Comparison of ENCODE assay signal across 1 cellular context in genomic region chr12:56359851-56360767, GRCh38.
TF ChIP-seq lines count a peak whose summit lies in the region.

TSS of gene STAT2 (minus strand) at chr12:56360107. CDS start at chr12:56356571, 3,536 bp downstream.

TF ChIP-seq in K562, 482 proteins besides CTCF, POLR2A, EP300 and RAD21 (continued from another document and continues in another):
- TF ChIP-seq ZBTB5 (IDR thresholded peaks at IDR 0.05) (peak; percentile 88), GTF2B (IDR thresholded peaks at IDR 0.05; ENCODE audit: extremely low read depth, insufficient read length) (no peak), AFF4 (CRISPR knock-in tag; IDR thresholded peaks at IDR 0.05) (no peak; the same call in 1 of the 2 replicates), MAFK (IDR thresholded peaks at IDR 0.05; ENCODE audit: low read length) (peak; percentile 48), POLR2H (tag; IDR thresholded peaks at IDR 0.05; ENCODE audit: low read depth) (peak; percentile 79), ZNF274 (IDR thresholded peaks at IDR 0.05; ENCODE audit: borderline replicate concordance, low read depth, low read length) (no peak), TEAD4 (IDR thresholded peaks at IDR 0.05; ENCODE audit: low read length) (peak; percentile 33), TEAD4 (CRISPR knock-in tag; IDR thresholded peaks at IDR 0.05; ENCODE audit: borderline replicate concordance) (no peak), PRDM10 (IDR thresholded peaks at IDR 0.05; ENCODE audit: partially characterized antibody) (peak; percentile 97), ZNF785 (CRISPR knock-in tag; IDR thresholded peaks at IDR 0.05) (no peak), RFX1 (IDR thresholded peaks at IDR 0.05) (peak; percentile 42; the same call in 1 of the 2 replicates), NBN (IDR thresholded peaks at IDR 0.05; ENCODE audit: low read depth) (0 out of 2 replicates have a peak, but pooled peaks have one; percentile 59), TFAM (CRISPR knock-in tag; conservative IDR thresholded peaks at IDR 0.05) (no peak), NCOA1 (IDR thresholded peaks at IDR 0.05; ENCODE audit: low read depth) (no peak), MYNN (IDR thresholded peaks at IDR 0.05) (peak; percentile 67), MYNN (CRISPR knock-in tag; IDR thresholded peaks at IDR 0.05) (no peak), ZNF444 (CRISPR knock-in tag; IDR thresholded peaks at IDR 0.05) (no peak), NFIC (IDR thresholded peaks at IDR 0.05) (no peak), GTF3C2 (IDR thresholded peaks at IDR 0.05; ENCODE audit: borderline replicate concordance, extremely low read depth, insufficient read length) (no peak), ZSCAN29 (IDR thresholded peaks at IDR 0.05) (no peak), MYC (IDR thresholded peaks at IDR 0.05; ENCODE audit: low read depth, low read length) (peak; percentile 67; the same call in 1 of the 2 replicates), MYC (CRISPR knock-in tag; IDR thresholded peaks at IDR 0.05; ENCODE audit: borderline replicate concordance, low read depth) (no peak), NFRKB (IDR thresholded peaks at IDR 0.05; ENCODE audit: low read depth) (no peak), CTBP1 (IDR thresholded peaks at IDR 0.05; ENCODE audit: borderline replicate concordance) (no peak), PYGO2 (tag; IDR thresholded peaks at IDR 0.05) (no peak), CCNT2 (IDR thresholded peaks at IDR 0.05; ENCODE audit: borderline replicate concordance, extremely low read depth, insufficient read length, low read depth, low read length) (peak; percentile 52), RHOXF2B (CRISPR knock-in tag; conservative IDR thresholded peaks at IDR 0.05) (no peak), BRCA1 (IDR thresholded peaks at IDR 0.05) (no peak), BRCA1 (CRISPR knock-in tag; IDR thresholded peaks at IDR 0.05) (no peak), POLR2AphosphoS5 (IDR thresholded peaks at IDR 0.05; ENCODE audit: control insufficient read depth, insufficient read depth, low read depth, low read length) (peak; percentile 74), RFX7 (CRISPR knock-in tag; IDR thresholded peaks at IDR 0.05) (no peak), NCOA2 (IDR thresholded peaks at IDR 0.05; ENCODE audit: partially characterized antibody in 2 of 2) (no peak), HEY1 (CRISPR knock-in tag; IDR thresholded peaks at IDR 0.05; ENCODE audit: borderline replicate concordance) (no peak), FOS (IDR thresholded peaks at IDR 0.05; ENCODE audit: extremely low read depth, insufficient read length) (peak; percentile 71), HNRNPL (IDR thresholded peaks at IDR 0.05; ENCODE audit: low read depth, low read length) (no peak; the same call in 1 of the 2 replicates), HOMEZ (CRISPR knock-in tag; IDR thresholded peaks at IDR 0.05) (no peak), CREM (IDR thresholded peaks at IDR 0.05; ENCODE audit: low read depth) (peak; percentile 75), HLTF (IDR thresholded peaks at IDR 0.05) (no peak), BHLHE40 (IDR thresholded peaks at IDR 0.05; ENCODE audit: low read length) (peak; percentile 96), PTTG1 (tag; IDR thresholded peaks at IDR 0.05; ENCODE audit: low read depth) (no peak), PHF8 (IDR thresholded peaks at IDR 0.05; ENCODE audit: borderline replicate concordance, low read length) (peak; percentile 65; the same call in 1 of the 2 replicates), ZFX (CRISPR knock-in tag; IDR thresholded peaks at IDR 0.05) (peak; percentile 44; the same call in 1 of the 2 replicates), NFE2L1 (tag; IDR thresholded peaks at IDR 0.05; ENCODE audit: borderline replicate concordance, low read depth) (no peak), E4F1 (CRISPR knock-in tag; IDR thresholded peaks at IDR 0.05; ENCODE audit: borderline replicate concordance) (no peak), MED1 (CRISPR knock-in tag; IDR thresholded peaks at IDR 0.05; ENCODE audit: borderline replicate concordance) (no peak), STAG1 (CRISPR knock-in tag; IDR thresholded peaks at IDR 0.05; ENCODE audit: borderline replicate concordance) (no peak), PRMT5 (CRISPR knock-in tag; IDR thresholded peaks at IDR 0.05) (no peak), SAP30 (IDR thresholded peaks at IDR 0.05; ENCODE audit: borderline replicate concordance, insufficient read depth, low read depth, low read length, poor library complexity, severe bottlenecking) (peak; percentile 44), ZNF586 (CRISPR knock-in tag; conservative IDR thresholded peaks at IDR 0.05) (no peak), SP2 (IDR thresholded peaks at IDR 0.05; ENCODE audit: extremely low read depth, low read depth, low read length, poor library complexity, severe bottlenecking) (peak; percentile 44), MTA1 (IDR thresholded peaks at IDR 0.05; ENCODE audit: borderline replicate concordance) (0 out of 2 replicates have a peak, but pooled peaks have one; percentile 13), GTF2E2 (tag; IDR thresholded peaks at IDR 0.05) (no peak; the same call in 1 of the 2 replicates)
